Comparison of ENCODE assay signal across 12 cellular contexts in genomic region chr3:13014755-13015285, GRCh38. TPM values are rescaled to one million over a fixed set of nuclear protein-coding genes. Genes with fewer than 3 reads are reported as not detected.
DNase-seq lines count a peak whose midpoint lies in the region; ATAC-seq and TF ChIP-seq lines count a peak whose summit lies in the region.
"Had no signal": no experiment of that assay in that cellular context is flagged by ENCODE, and none has a peak within 500 bp of the region (broad histone marks: within the 10 kb centered on the region; RNA-seq: fewer than 3 reads in every experiment).

No MANE protein-coding gene starts in this region.

- H3K36me3 ChIP-seq in right atrium auricular region: no peaks in the 10 kb centered on the region
- no peaks in the 10 kb centered on the region for H3K36me3 ChIP-seq in mesendoderm (ENCODE audit: control insufficient read depth, insufficient read depth, low read length)
- H3K36me3 ChIP-seq: pancreas, SJCRH30 had no signal

- H3K4me1 ChIP-seq in right atrium auricular region: peaks cover 0 to 48% of the 10 kb centered on the region in 2 donors
- peaks cover 8% of the 10 kb centered on the region for H3K4me1 ChIP-seq in mesendoderm (ENCODE audit: control insufficient read depth, low read depth, low read length)
- H3K4me1 ChIP-seq: A549, pancreas had no signal

- H3K79me1 ChIP-seq in mesendoderm (ENCODE audit: low read length): no peaks in the 10 kb centered on the region

- intact Hi-C loops in activated CD4-positive, alpha-beta T cell treated with anti-CD3 and anti-CD28 coated beads, Interleukin-2, amount 10 ng/mL, durations not matched to agents 24 days and 14 days (cut with micrococcal nuclease): loop anchor here (1.0 to 10.0 kb wide), 7 partner anchors 13 to 1388 kb away; partner anchors contain the start of genes IQSEC1, LSM3, NUP210 and XPC

- no peak overlapping the region for H2AK5ac ChIP-seq in mesendoderm (ENCODE audit: low read length)

- no peak overlapping the region for H3K56ac ChIP-seq in mesendoderm (ENCODE audit: low read length)

- no peaks in the 10 kb centered on the region for H3K9me3 Mint-ChIP-seq in activated CD4-positive, alpha-beta T cell treated with anti-CD3 and anti-CD28 coated beads, Interleukin-2, amount 10 ng/mL, durations not matched to agents 24 days and 14 days
- H3K9me3 Mint-ChIP-seq in stimulated activated memory B cell treated with anti-CD40 and anti-IgM and Interleukin-4, amounts not matched to agents 10 μg/mL and 1 μg/mL and 100 μg/mL, for 72 hours: no peaks in the 10 kb centered on the region

- peak overlapping the region; percentile 96 for H3K27ac Mint-ChIP-seq in activated CD4-positive, alpha-beta T cell treated with anti-CD3 and anti-CD28 coated beads, Interleukin-2, amount 10 ng/mL, durations not matched to agents 24 days and 14 days
- H3K27ac Mint-ChIP-seq in T-helper 17 cell: peak overlapping the region; percentile 100
- H3K27ac Mint-ChIP-seq in stimulated activated memory B cell treated with anti-CD40 and anti-IgM and Interleukin-4, amounts not matched to agents 10 μg/mL and 1 μg/mL and 100 μg/mL, for 72 hours: peak overlapping the region; percentile 93

- H3K9me3 ChIP-seq in T-helper 17 cell (ENCODE audit: control insufficient read depth, low read length, poor library complexity, severe bottlenecking) (no peaks in the 10 kb centered on the region), right atrium auricular region (no peaks in the 10 kb centered on the region)
- H3K9me3 ChIP-seq: A549, pancreas, SJCRH30 had no signal

- no peak for TF ChIP-seq CTCF in right atrium auricular region (IDR thresholded peaks at IDR 0.05)

- WGBS in mesendoderm (ENCODE audit: extremely low coverage, insufficient coverage, low lambda C conversion rate): no CpG with 5 or more reads among the region's 6 CpGs

- H4K5ac ChIP-seq in mesendoderm (ENCODE audit: low read length): no peak overlapping the region

- H3K27me3 Mint-ChIP-seq in activated CD4-positive, alpha-beta T cell treated with anti-CD3 and anti-CD28 coated beads, Interleukin-2, amount 10 ng/mL, durations not matched to agents 24 days and 14 days: no peaks in the 10 kb centered on the region
- H3K27me3 Mint-ChIP-seq in T-helper 17 cell: no peaks in the 10 kb centered on the region
- no peaks in the 10 kb centered on the region for H3K27me3 Mint-ChIP-seq in stimulated activated memory B cell treated with anti-CD40 and anti-IgM and Interleukin-4, amounts not matched to agents 10 μg/mL and 1 μg/mL and 100 μg/mL, for 72 hours

- H3K4ac ChIP-seq in mesendoderm (ENCODE audit: low read depth, low read length): no peak overlapping the region

- peaks cover 16% of the 10 kb centered on the region for H3K36me3 Mint-ChIP-seq in activated CD4-positive, alpha-beta T cell treated with anti-CD3 and anti-CD28 coated beads, Interleukin-2, amount 10 ng/mL, durations not matched to agents 24 days and 14 days (ENCODE audit: low read depth)
- peaks cover 5% of the 10 kb centered on the region for H3K36me3 Mint-ChIP-seq in T-helper 17 cell (ENCODE audit: low read depth)
- peaks cover 13% of the 10 kb centered on the region for H3K36me3 Mint-ChIP-seq in stimulated activated memory B cell treated with anti-CD40 and anti-IgM and Interleukin-4, amounts not matched to agents 10 μg/mL and 1 μg/mL and 100 μg/mL, for 72 hours

- H3K79me2 ChIP-seq in mesendoderm (ENCODE audit: control insufficient read depth, insufficient read depth, low read length): no peaks in the 10 kb centered on the region

- H3K4me3 ChIP-seq in right atrium auricular region (peak overlapping the region; percentile 1 to 27), mesendoderm (ENCODE audit: low read length) (no peak overlapping the region)
- H3K4me3 ChIP-seq: A549, SJCRH30 had no signal

- H4K8ac ChIP-seq in mesendoderm (ENCODE audit: low read depth, low read length): no peak overlapping the region

- H3K27me3 ChIP-seq in right atrium auricular region: no peaks in the 10 kb centered on the region
- no peaks in the 10 kb centered on the region for H3K27me3 ChIP-seq in mesendoderm (ENCODE audit: insufficient read depth, low read length, poor library complexity)
- H3K27me3 ChIP-seq: dorsolateral prefrontal cortex, pancreas, SJCRH30 had no signal

- ATAC-seq in T-helper 17 cell (peak; percentile 1), GM18867 (IDR thresholded peaks at IDR 0.05; ENCODE audit: unreplicated experiment) (no peak)
- no peak for ATAC-seq in stimulated activated memory B cell treated with anti-CD40 and anti-IgM and Interleukin-4, amounts not matched to agents 10 μg/mL and 1 μg/mL and 100 μg/mL, for 72 hours
- ATAC-seq: A549 had no signal

- no peak overlapping the region for H2BK120ac ChIP-seq in mesendoderm (ENCODE audit: low read depth, low read length)

- no peak overlapping the region for H3K4me2 ChIP-seq in mesendoderm (ENCODE audit: low read length)
- H3K4me2 ChIP-seq: A549 had no signal

- H2BK15ac ChIP-seq in mesendoderm (replicated peaks; ENCODE audit: low read depth): no peak overlapping the region

- H3K4me1 Mint-ChIP-seq in activated CD4-positive, alpha-beta T cell treated with anti-CD3 and anti-CD28 coated beads, Interleukin-2, amount 10 ng/mL, durations not matched to agents 24 days and 14 days: peaks cover 66% of the 10 kb centered on the region
- peaks cover 57% of the 10 kb centered on the region for H3K4me1 Mint-ChIP-seq in T-helper 17 cell
- H3K4me1 Mint-ChIP-seq in stimulated activated memory B cell treated with anti-CD40 and anti-IgM and Interleukin-4, amounts not matched to agents 10 μg/mL and 1 μg/mL and 100 μg/mL, for 72 hours: peaks cover 93% of the 10 kb centered on the region

- H2BK5ac ChIP-seq in mesendoderm (ENCODE audit: low read length): no peak overlapping the region

- peak overlapping the region; percentile 85 for H3K4me3 Mint-ChIP-seq in activated CD4-positive, alpha-beta T cell treated with anti-CD3 and anti-CD28 coated beads, Interleukin-2, amount 10 ng/mL, durations not matched to agents 24 days and 14 days
- peak overlapping the region; percentile 100 for H3K4me3 Mint-ChIP-seq in T-helper 17 cell
- H3K4me3 Mint-ChIP-seq in stimulated activated memory B cell treated with anti-CD40 and anti-IgM and Interleukin-4, amounts not matched to agents 10 μg/mL and 1 μg/mL and 100 μg/mL, for 72 hours: peak overlapping the region; percentile 82

- peak; percentile 64 for DNase-seq in activated CD4-positive, alpha-beta T cell treated with anti-CD3 and anti-CD28 coated beads, Interleukin-2, amount 10 ng/mL, durations not matched to agents 24 days and 14 days
- DNase-seq in activated CD4-positive, alpha-beta T cell treated with anti-CD3 and anti-CD28 coated beads, Interleukin-2, amount 50 U/mL, for 1 hour: no peak
- DNase-seq in T-helper 17 cell: no peak
- DNase-seq in right atrium auricular region (ENCODE audit: low spot score): no peak
- no peak for DNase-seq in NCI-H226
- no peak for DNase-seq in mesendoderm
- DNase-seq: SJCRH30 had no signal

- H3K27ac ChIP-seq in right atrium auricular region (peak overlapping the region; percentile 68 to 81), mesendoderm (ENCODE audit: low read depth, low read length) (no peak overlapping the region)
- H3K27ac ChIP-seq: A549, SJCRH30 had no signal

- H3K9ac ChIP-seq in mesendoderm (ENCODE audit: low read length): no peak overlapping the region

- no peak overlapping the region for H3K18ac ChIP-seq in mesendoderm (ENCODE audit: low read length)

- H3K23ac ChIP-seq in mesendoderm (ENCODE audit: low read length): no peak overlapping the region

RNA-seq across cellular contexts. Expression of gene IQSEC1, which starts 58.4 kb away (rescaled TPM):
- 22.5 TPM in 2 replicates for total RNA-seq in activated CD4-positive, alpha-beta T cell treated with anti-CD3 and anti-CD28 coated beads, Interleukin-2, amount 10 ng/mL, durations not matched to agents 24 days and 14 days
- total RNA-seq in T-helper 17 cell: 100 to 1,000 TPM; 114 to 128 TPM
- total RNA-seq in right atrium auricular region: 10 to 100 TPM; 57.5 to 63.9 TPM
- 17.2 TPM for polyA plus RNA-seq in mesendoderm (2013, experiment 1 of 2)
- polyA plus RNA-seq in mesendoderm (2013, experiment 2 of 2): 17.2 TPM
